In the genomic region with DNA sequence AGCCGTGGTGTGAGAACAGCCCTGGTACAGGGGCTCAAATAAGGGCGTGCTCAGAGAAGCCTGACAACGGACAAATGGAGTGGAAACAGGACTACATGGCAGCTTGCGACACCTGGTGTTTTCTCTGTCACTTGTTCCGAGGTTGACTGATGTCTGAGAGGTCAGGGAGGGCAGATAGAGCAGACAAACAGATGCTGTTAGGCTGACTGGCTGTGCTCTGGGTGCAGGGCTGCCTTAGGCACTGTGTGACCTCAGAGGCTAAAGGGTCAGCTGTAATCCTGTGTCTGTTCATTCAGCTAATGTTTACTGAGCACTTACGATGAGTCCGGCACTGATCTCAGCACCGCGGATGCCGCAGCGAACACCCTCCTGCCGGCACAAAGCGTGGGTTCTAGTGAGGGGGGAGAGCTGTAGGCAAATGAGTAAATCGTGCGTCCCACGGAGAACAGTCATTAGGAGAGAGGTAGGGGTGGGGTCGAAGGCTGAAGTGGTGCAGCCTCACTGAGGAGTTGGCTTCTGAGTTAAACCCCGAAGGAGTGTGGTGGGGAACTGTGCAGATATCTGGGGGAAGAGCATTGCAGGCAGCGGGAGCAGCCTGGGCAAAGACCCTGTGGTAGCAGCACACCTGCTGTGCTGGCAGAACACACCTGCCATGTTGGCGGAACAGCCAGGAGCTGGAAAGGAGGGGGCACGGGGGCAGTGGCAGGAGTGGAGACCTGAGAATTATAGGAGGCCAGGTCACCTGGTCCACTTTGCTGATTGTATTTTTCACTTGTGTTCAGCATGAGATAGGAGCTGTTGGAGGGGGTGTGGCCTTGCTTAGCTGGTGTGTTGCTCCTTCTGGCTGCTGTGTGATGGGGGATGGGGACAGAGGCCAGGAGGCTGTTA, we compare ENCODE assay signal across 8 cellular contexts. TPM values are rescaled to one million over a fixed set of nuclear protein-coding genes. Genes with fewer than 3 reads are reported as not detected.
DNase-seq lines count a peak whose midpoint lies in the region; ATAC-seq and TF ChIP-seq lines count a peak whose summit lies in the region.

No MANE protein-coding gene starts in this region.

- peak; percentile 16 for DNase-seq in stimulated activated CD4-positive, alpha-beta T cell treated with anti-CD3 and anti-CD28 coated beads, Interleukin-15, amount 100 ng/mL, for 24 hours
- DNase-seq in stimulated activated CD4-positive, alpha-beta T cell treated with anti-CD3 and anti-CD28 coated beads, Interleukin-12 subunit alpha, Interleukin-12 subunit beta, amount 100 ng/mL, for 4 hours, result no peak
- DNase-seq in RWPE1 (ENCODE audit: low spot score) (no peak), upper lobe of left lung (no peak), aorta (no peak), Ammon's horn (ENCODE audit: low spot score) (no peak)

- no peak overlapping the region for H3K4me3 ChIP-seq in upper lobe of left lung
- H3K4me3 ChIP-seq in aorta (ENCODE audit: low read length in 2 of 2), result no peak overlapping the region

- H3K4me1 Mint-ChIP-seq in stimulated activated memory B cell treated with anti-CD40 and anti-IgM and Interleukin-4, amounts not matched to agents 10 μg/mL and 1 μg/mL and 100 μg/mL, for 72 hours, result peaks cover 59% of the 10 kb centered on the region

- H3K9me3 ChIP-seq in upper lobe of left lung (no peaks in the 10 kb centered on the region), aorta (ENCODE audit: control insufficient read depth, low read length) (no peaks in the 10 kb centered on the region)

- peak overlapping the region; percentile 80 for H3K27ac Mint-ChIP-seq in stimulated activated memory B cell treated with anti-CD40 and anti-IgM and Interleukin-4, amounts not matched to agents 10 μg/mL and 1 μg/mL and 100 μg/mL, for 72 hours

- POLR2A ChIA-PET in RWPE1 (lab: Yijun Ruan, JAX; ENCODE audit: low non-redundant PET), result no interaction called here

- TF ChIP-seq POLR2A in upper lobe of left lung (IDR thresholded peaks at IDR 0.05), result no peak

- H3K27me3 Mint-ChIP-seq in stimulated activated memory B cell treated with anti-CD40 and anti-IgM and Interleukin-4, amounts not matched to agents 10 μg/mL and 1 μg/mL and 100 μg/mL, for 72 hours, result no peaks in the 10 kb centered on the region

- H3K36me3 ChIP-seq in upper lobe of left lung (peaks cover 0 to 8% (median 6%) of the 10 kb centered on the region in 4 donors), aorta (ENCODE audit: control insufficient read depth in 1 of 2, insufficient read depth in 2 of 2, low read length in 1 of 2) (no peaks in the 10 kb centered on the region)

- TF ChIP-seq EP300 in upper lobe of left lung (IDR thresholded peaks at IDR 0.05), result no peak

- TF ChIP-seq CTCF in RWPE1 (conservative IDR thresholded peaks at IDR 0.05; ENCODE audit: low read depth) (no peak), upper lobe of left lung (IDR thresholded peaks at IDR 0.05) (no peak)

- CTCF ChIA-PET in RWPE1 (lab: Yijun Ruan, JAX), result interaction anchor here (0.6 to 2.7 kb wide), 2 partner anchors 10 to 290 kb away, joined by 3 to 16 read pairs; no protein-coding TSS in a partner anchor

- peak; percentile 87 for ATAC-seq in HG02943 (IDR thresholded peaks at IDR 0.05; ENCODE audit: low read depth, unreplicated experiment)
- ATAC-seq in stimulated activated memory B cell treated with anti-CD40 and anti-IgM and Interleukin-4, amounts not matched to agents 10 μg/mL and 1 μg/mL and 100 μg/mL, for 72 hours, result peak; percentile 86
- ATAC-seq in upper lobe of left lung (ENCODE audit: low FRiP score in 2 of 2), result no peak
- ATAC-seq in aorta (ENCODE audit: low FRiP score), result no peak

- WGBS in upper lobe of left lung, 2 donors, result 66 to 83% methylated on average over 19 to 21 of the region's 21 CpGs
- WGBS in aorta, 2 donors, result 63 to 69% methylated on average over 21 of the region's 21 CpGs

- peaks cover 5% of the 10 kb centered on the region for H3K9me3 Mint-ChIP-seq in stimulated activated memory B cell treated with anti-CD40 and anti-IgM and Interleukin-4, amounts not matched to agents 10 μg/mL and 1 μg/mL and 100 μg/mL, for 72 hours

- H3K4me1 ChIP-seq in upper lobe of left lung (peaks cover 0 to 5% (median 0%) of the 10 kb centered on the region in 4 donors), aorta (ENCODE audit: control insufficient read depth in 1 of 2, insufficient read depth in 2 of 2, low read length in 2 of 2) (no peaks in the 10 kb centered on the region)

- intact Hi-C loops in aorta (cut with DNase I), result no loop called here

- H3K27me3 ChIP-seq in upper lobe of left lung (no peaks in the 10 kb centered on the region), aorta (ENCODE audit: control insufficient read depth in 1 of 2, insufficient read depth in 2 of 2, low read length in 1 of 2) (no peaks in the 10 kb centered on the region)

- H3K36me3 Mint-ChIP-seq in stimulated activated memory B cell treated with anti-CD40 and anti-IgM and Interleukin-4, amounts not matched to agents 10 μg/mL and 1 μg/mL and 100 μg/mL, for 72 hours, result peaks cover 28% of the 10 kb centered on the region

- H3K4me3 Mint-ChIP-seq in stimulated activated memory B cell treated with anti-CD40 and anti-IgM and Interleukin-4, amounts not matched to agents 10 μg/mL and 1 μg/mL and 100 μg/mL, for 72 hours, result peak overlapping the region; percentile 63

- H3K27ac ChIP-seq in RWPE1, result peak overlapping the region; percentile 19
- H3K27ac ChIP-seq in upper lobe of left lung, result no peak overlapping the region
- H3K27ac ChIP-seq in aorta (ENCODE audit: low read depth in 1 of 2, low read length in 2 of 2), result no peak overlapping the region

RNA-seq across cellular contexts. Expression of a gene that starts 35.0 kb away (rescaled TPM):
- 10 to 100 TPM in 1 of 6 donors, 1 to 10 TPM in 5; 2.9 to 19.9 (median 6.3) TPM for total RNA-seq in upper lobe of left lung
- 1 to 10 TPM; 1.8 to 5.1 TPM for total RNA-seq in aorta
- polyA plus RNA-seq in aorta, result 1 to 10 TPM; 1.3 to 2.3 TPM

RNA-seq across cellular contexts. Expression of a gene that starts 54.3 kb away (rescaled TPM):
- total RNA-seq in upper lobe of left lung (10 to 100 TPM; 15.7 to 51.2 (median 41.0) TPM), aorta (10 to 100 TPM; 45.4 to 45.5 TPM)
- 10 to 100 TPM; 30.2 to 36.8 TPM for polyA plus RNA-seq in aorta

Comparison
In these comparisons a context has a peak if more than half of its experiments do, and no peak if none do; other contexts are left out.
1. ATAC-seq: peak in HG02943 (single experiment) and stimulated activated memory B cell treated with anti-CD40 and anti-IgM and Interleukin-4, amounts not matched to agents 10 μg/mL and 1 μg/mL and 100 μg/mL, for 72 hours (single experiment); none in upper lobe of left lung (0 of 2) and aorta (single experiment).